ENCODE assay signal across 20 cellular contexts in the genomic region with DNA sequence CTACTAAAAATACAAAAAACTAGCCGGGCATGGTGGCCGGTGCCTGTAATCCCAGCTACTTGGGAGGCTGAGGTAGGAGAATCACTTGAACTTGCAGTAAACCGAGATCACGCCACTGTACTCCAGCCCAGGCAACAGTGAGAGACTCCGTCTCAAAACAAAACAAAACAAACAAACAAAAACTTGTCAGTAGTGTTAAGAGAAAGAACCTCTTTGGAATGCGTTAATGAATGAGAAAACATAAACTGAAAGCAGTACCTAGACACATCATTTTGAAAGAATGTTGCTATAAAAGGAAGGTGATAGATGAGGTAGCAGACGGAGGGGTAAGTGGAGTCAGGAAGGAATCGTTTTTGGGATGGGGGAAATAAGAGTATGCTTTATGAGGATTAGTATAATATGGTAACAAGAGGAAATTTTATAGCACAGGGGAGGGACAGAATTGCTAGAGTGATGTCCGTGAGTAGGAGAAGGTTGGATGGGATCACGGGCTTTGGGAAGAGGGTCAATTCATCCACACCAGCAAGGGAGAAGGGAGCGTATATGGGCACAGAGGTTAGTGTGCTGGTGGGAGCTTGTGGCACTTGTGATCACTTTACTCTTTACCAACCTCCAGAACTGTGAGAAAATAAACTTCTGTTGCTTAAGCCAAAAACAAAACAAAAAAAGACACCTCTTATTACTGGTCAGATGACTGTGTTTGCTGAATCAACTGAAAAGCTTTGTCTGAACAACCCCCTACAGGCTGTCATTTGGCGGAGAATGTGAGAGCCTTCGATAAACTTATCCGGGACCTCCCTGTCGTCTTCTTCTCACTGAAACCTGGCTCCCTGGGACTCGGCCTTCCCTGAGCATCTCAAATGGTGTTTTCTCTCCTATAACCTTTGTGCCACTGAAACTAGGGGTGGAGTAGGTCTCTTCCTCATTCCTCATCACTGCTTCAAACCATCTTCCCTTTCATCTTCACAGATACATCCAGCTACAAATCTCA. TPM values are rescaled to one million over a fixed set of nuclear protein-coding genes. Genes with fewer than 3 reads are reported as not detected.
DNase-seq lines count a peak whose midpoint lies in the region; ATAC-seq, FAIRE-seq and TF ChIP-seq lines count a peak whose summit lies in the region.
"Had no signal": no experiment of that assay in that cellular context is flagged by ENCODE, and none has a peak within 500 bp of the region (broad histone marks: within the 10 kb centered on the region; RNA-seq: fewer than 3 reads in every experiment).

No MANE protein-coding gene starts in this region.

- peak; percentile 45 for DNase-seq in Caki2 (ENCODE audit: low read depth)
- DNase-seq in H7: peak; percentile 46
- DNase-seq in iPS-NIHi7 (ENCODE audit: extremely low spot score): peak; percentile 66
- no peak for DNase-seq in left ventricle myocardium superior
- DNase-seq in posterior cingulate gyrus: no peak
- no peak for DNase-seq in MM.1S
- no peak for DNase-seq in kidney
- DNase-seq: activated CD4-positive, alpha-beta T cell treated with anti-CD3 and anti-CD28 coated beads for 48 hours; activated CD8-positive, alpha-beta memory T cell treated with anti-CD3 and anti-CD28 coated beads, Interleukin-2, amount 50 U/mL, for 4 hours; activated effector memory CD4-positive, alpha-beta T cell treated with anti-CD3 and anti-CD28 coated beads, Interleukin-2, amount 50 U/mL, for 16 hours; esophagus squamous epithelium; NCI-H2107; NCI-H524 treated with DMSO at 0.1 percent for 48 hours; nucleus accumbens; stimulated activated naive B cell treated with anti-CD40 and anti-IgM and Interleukin-4, amounts not matched to agents 10 μg/mL and 1 μg/mL and 100 μg/mL, for 72 hours; transverse colon had no signal

- H3K79me2 ChIP-seq in OCI-LY3 (ENCODE audit: low read length): no peaks in the 10 kb centered on the region
- no peaks in the 10 kb centered on the region for H3K79me2 ChIP-seq in MM.1S (ENCODE audit: low read length)

- H3K27me3 ChIP-seq in H7 (ENCODE audit: control insufficient read depth, insufficient read depth, low read length): no peaks in the 10 kb centered on the region
- H3K27me3 ChIP-seq in OCI-LY3 (ENCODE audit: low read depth, low read length): peaks cover 3% of the 10 kb centered on the region; the same call in 1 of the 2 replicates
- no peaks in the 10 kb centered on the region; the same call in 1 of the 2 replicates for H3K27me3 ChIP-seq in MM.1S (replicated peaks; ENCODE audit: insufficient read depth, low read length)
- H3K27me3 ChIP-seq: right atrium auricular region had no signal

- no peak for FAIRE-seq in kidney (lab: Jason Lieb, UNC)
- FAIRE-seq: RCC 7860 had no signal

- no peak for ATAC-seq in left ventricle myocardium superior
- ATAC-seq: stimulated activated naive B cell treated with anti-CD40 and anti-IgM and Interleukin-4, amounts not matched to agents 10 μg/mL and 1 μg/mL and 100 μg/mL, for 72 hours had no signal

- H3F3A ChIP-seq in MM.1S (ENCODE audit: insufficient read depth, low read length): no peaks in the 10 kb centered on the region; the same call in 1 of the 2 replicates

- H3K27ac ChIP-seq in OCI-LY3 (ENCODE audit: low read length): no peak overlapping the region
- H3K27ac ChIP-seq in MM.1S (ENCODE audit: low read length): no peak overlapping the region
- no peak overlapping the region for H3K27ac ChIP-seq in kidney (ENCODE audit: low read depth in 2 of 2, low read length in 2 of 2)
- H3K27ac ChIP-seq: esophagus squamous epithelium, right atrium auricular region, transverse colon had no signal

- intact Hi-C loops in left ventricle myocardium superior (cut with micrococcal nuclease): no loop called here
- intact Hi-C loops in posterior cingulate gyrus (cut with DNase I): no loop called here
- intact Hi-C loops in kidney (cut with DNase I): no loop called here

- H3K9me2 ChIP-seq in MM.1S (replicated peaks; ENCODE audit: insufficient read depth, low read length): no peaks in the 10 kb centered on the region

- H3K9me3 ChIP-seq in OCI-LY3 (ENCODE audit: insufficient read depth, low read length) (no peaks in the 10 kb centered on the region), MM.1S (replicated peaks; ENCODE audit: insufficient read depth, low read length) (no peaks in the 10 kb centered on the region), kidney (ENCODE audit: control insufficient read depth in 1 of 2, low read length in 2 of 2) (no peaks in the 10 kb centered on the region)
- H3K9me3 ChIP-seq: esophagus squamous epithelium, right atrium auricular region, transverse colon had no signal

- H3K4me3 ChIP-seq in H7 (ENCODE audit: insufficient read depth, low read depth, low read length): no peak overlapping the region
- H3K4me3 ChIP-seq in OCI-LY3 (ENCODE audit: low read length): peak overlapping the region; percentile 10; the same call in 1 of the 2 replicates
- no peak overlapping the region for H3K4me3 ChIP-seq in MM.1S (ENCODE audit: low read length)
- no peak overlapping the region for H3K4me3 ChIP-seq in kidney (ENCODE audit: low read length in 2 of 2)
- H3K4me3 ChIP-seq: esophagus squamous epithelium, right atrium auricular region, transverse colon had no signal

- H4K20me1 ChIP-seq in OCI-LY3 (ENCODE audit: insufficient read depth, low read length): no peaks in the 10 kb centered on the region
- H4K20me1 ChIP-seq in MM.1S (ENCODE audit: insufficient read depth, low read length): no peaks in the 10 kb centered on the region

- H3K4me1 ChIP-seq in OCI-LY3 (ENCODE audit: low read length) (peaks cover 29% of the 10 kb centered on the region), MM.1S (ENCODE audit: low read length) (peaks cover 5% of the 10 kb centered on the region), kidney (ENCODE audit: control insufficient read depth in 1 of 2, insufficient read depth in 1 of 2, low read depth in 1 of 2, low read length in 2 of 2) (no peaks in the 10 kb centered on the region)
- H3K4me1 ChIP-seq: esophagus squamous epithelium, right atrium auricular region, transverse colon had no signal

- TF ChIP-seq CTCF in OCI-LY3 (IDR thresholded peaks at IDR 0.05; ENCODE audit: low read depth, low read length) (no peak), MM.1S (IDR thresholded peaks at IDR 0.05; ENCODE audit: low read length) (no peak), kidney (IDR thresholded peaks at IDR 0.05; ENCODE audit: borderline replicate concordance, extremely low read depth, insufficient read depth) (no peak)

- H3K4me2 ChIP-seq in OCI-LY3 (ENCODE audit: low read length): peak overlapping the region; percentile 19
- no peak overlapping the region for H3K4me2 ChIP-seq in MM.1S (ENCODE audit: low read depth, low read length)

- no peak overlapping the region for H2AFZ ChIP-seq in OCI-LY3 (ENCODE audit: low read depth, low read length)
- no peak overlapping the region for H2AFZ ChIP-seq in MM.1S (ENCODE audit: low read length)

- H3K36me3 ChIP-seq in H7 (replicated peaks; ENCODE audit: control insufficient read depth, insufficient read depth, low read length): no peaks in the 10 kb centered on the region
- no peaks in the 10 kb centered on the region for H3K36me3 ChIP-seq in OCI-LY3 (replicated peaks; ENCODE audit: low read depth, low read length)
- H3K36me3 ChIP-seq in MM.1S (replicated peaks; ENCODE audit: insufficient read depth, low read length): no peaks in the 10 kb centered on the region
- H3K36me3 ChIP-seq in kidney (ENCODE audit: control insufficient read depth in 1 of 2, insufficient read depth in 2 of 2, low read length in 2 of 2): no peaks in the 10 kb centered on the region
- H3K36me3 ChIP-seq: esophagus squamous epithelium, right atrium auricular region, transverse colon had no signal

- in situ Hi-C loops in Caki2 (cut with HindIII; ENCODE audit: low pct_unique_long_range_greater_than_20kb, low sequenced_read_pairs): no loop called here

- H3K9ac ChIP-seq in OCI-LY3 (ENCODE audit: low read length) (no peak overlapping the region), MM.1S (ENCODE audit: low read length) (no peak overlapping the region), kidney (ENCODE audit: low read length in 2 of 2) (no peak overlapping the region)

RNA-seq across cellular contexts. Expression of gene TFAP2A, which starts 48.9 kb away (rescaled TPM):
- 2.1 and 4.2 TPM in 2 replicates for total RNA-seq in Caki2 (2014; rRNA removed; shearing (Covaris generic); ENCODE audit: low replicate concordance)
- not detected in 2 replicates for total RNA-seq in H7 (2014; rRNA removed; shearing (Covaris generic))
- total RNA-seq in left ventricle myocardium superior (0.97 TPM), kidney (16.2 TPM)
- polyA plus RNA-seq in kidney (ENCODE audit: insufficient read depth, low read depth, low replicate concordance): 10.1 TPM
- total RNA-seq: transverse colon had no signal
- polyA plus RNA-seq: IgD-negative memory B cell had no signal

RNA-seq across cellular contexts. Expression of gene GCNT2, which starts 57.4 kb away (rescaled TPM):
- total RNA-seq in Caki2 (2014; rRNA removed; shearing (Covaris generic); ENCODE audit: low replicate concordance): 43.9 and 54.9 TPM in 2 replicates
- 33.4 and 52.5 TPM in 2 replicates for total RNA-seq in H7 (2014; rRNA removed; shearing (Covaris generic))
- total RNA-seq in left ventricle myocardium superior (41.8 TPM), kidney (12.5 TPM)
- 10.5 TPM for polyA plus RNA-seq in kidney (ENCODE audit: insufficient read depth, low read depth, low replicate concordance)

Comparison
In these comparisons a context has a peak if more than half of its experiments do, and no peak if none do; other contexts are left out.
1. DNase-seq: peak in Caki2 (single experiment), H7 (single experiment) and iPS-NIHi7 (single experiment); none in left ventricle myocardium superior (single experiment), posterior cingulate gyrus (0 of 10), MM.1S (single experiment) and kidney (single experiment).